ENCODE assay signal across 9 cellular contexts in the genomic region with DNA sequence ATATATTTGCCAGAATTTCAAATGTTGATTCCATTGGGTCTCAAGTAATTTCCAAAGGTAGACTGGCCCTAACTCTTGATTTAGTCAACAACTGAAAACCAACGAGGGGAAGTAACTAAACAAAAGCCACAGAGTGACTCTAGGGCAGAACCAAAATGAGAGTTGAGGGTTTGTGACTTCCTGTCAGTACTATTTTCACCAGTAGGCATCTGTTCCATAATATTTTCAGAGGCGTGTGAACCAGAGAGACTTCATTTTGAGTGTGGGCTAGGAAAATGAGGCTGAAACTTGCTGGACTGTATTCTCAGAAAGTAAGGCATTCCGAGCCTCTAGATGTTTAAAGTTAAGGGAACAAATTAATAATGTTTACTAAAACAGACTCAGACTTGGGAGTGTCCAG.
DNase-seq lines count a peak whose midpoint lies in the region; ATAC-seq, FAIRE-seq and TF ChIP-seq lines count a peak whose summit lies in the region.
"Had no signal": no experiment of that assay in that cellular context is flagged by ENCODE, and none has a peak within 500 bp of the region (broad histone marks: within the 10 kb centered on the region; RNA-seq: fewer than 3 reads in every experiment).

No MANE protein-coding gene starts in this region.

- H2AFZ ChIP-seq in Loucy (ENCODE audit: low read length) = peak overlapping the region; percentile 31; the same call in 1 of the 2 replicates

- peak overlapping the region; percentile 43 for H3K4me2 ChIP-seq in Loucy (ENCODE audit: low read depth, low read length, poor library complexity, severe bottlenecking)

- no peak overlapping the region for H3K9ac ChIP-seq in Loucy (ENCODE audit: low read depth, low read length, poor library complexity, severe bottlenecking)

- H3K36me3 ChIP-seq in Loucy (ENCODE audit: insufficient read depth, low read length) = no peaks in the 10 kb centered on the region
- H3K36me3 ChIP-seq: breast epithelium had no signal

- CTCF ChIA-PET in GM10248 (lab: Yijun Ruan, JAX) = no interaction called here

- FAIRE-seq in D721Med (lab: Jason Lieb, UNC) = no peak

- TF ChIP-seq CTCF in GM10248 (IDR thresholded peaks at IDR 0.05; ENCODE audit: control extremely low read depth, extremely low read depth, low read depth, missing control alignments) (no peak), Loucy (conservative IDR thresholded peaks at IDR 0.05; ENCODE audit: low read length) (no peak), D721Med (IDR thresholded peaks at IDR 0.05; ENCODE audit: insufficient read depth, missing control alignments) (no peak)

- DNase-seq in GM10248 (ENCODE audit: extremely low spot score) (peak; percentile 28), D721Med (ENCODE audit: insufficient read length, low spot score) (no peak), middle frontal gyrus (ENCODE audit: extremely low spot score, low spot score) (no peak), iPS-NIHi7 (ENCODE audit: extremely low spot score) (no peak), retina (no peak)

- POLR2A ChIA-PET in GM10248 (lab: Yijun Ruan, JAX) = no interaction called here

- no peaks in the 10 kb centered on the region for H4K20me1 ChIP-seq in Loucy (ENCODE audit: insufficient read depth, low read length, poor library complexity, severe bottlenecking)

- H3K27me3 ChIP-seq in Loucy (ENCODE audit: insufficient read depth, low read length, poor library complexity, severe bottlenecking) = no peaks in the 10 kb centered on the region
- H3K27me3 ChIP-seq: breast epithelium had no signal

- no peaks in the 10 kb centered on the region for H3K79me2 ChIP-seq in Loucy (ENCODE audit: insufficient read depth, low read length)

- peak overlapping the region; percentile 41 for H3K4me3 ChIP-seq in Loucy (ENCODE audit: low read length, poor library complexity, severe bottlenecking)
- H3K4me3 ChIP-seq: breast epithelium had no signal

- peaks cover 11% of the 10 kb centered on the region for H3K4me1 ChIP-seq in Loucy (ENCODE audit: insufficient read depth, low read length, poor library complexity, severe bottlenecking)
- H3K4me1 ChIP-seq: breast epithelium had no signal

- H3F3A ChIP-seq in Loucy (ENCODE audit: low read depth) = no peaks in the 10 kb centered on the region

- no peaks in the 10 kb centered on the region for H3K9me3 ChIP-seq in Loucy (ENCODE audit: insufficient read depth, low read depth, low read length)
- H3K9me3 ChIP-seq: breast epithelium had no signal

- peak; percentile 98 for ATAC-seq in GM19395 (IDR thresholded peaks at IDR 0.05; ENCODE audit: unreplicated experiment)
- peak; percentile 93 for ATAC-seq in HG02938 (IDR thresholded peaks at IDR 0.05; ENCODE audit: unreplicated experiment)

- H3K9me2 ChIP-seq in Loucy (replicated peaks; ENCODE audit: low read depth, low read length) = no peaks in the 10 kb centered on the region
